Comparison of ENCODE assay signal across 26 cellular contexts in the genomic region with DNA sequence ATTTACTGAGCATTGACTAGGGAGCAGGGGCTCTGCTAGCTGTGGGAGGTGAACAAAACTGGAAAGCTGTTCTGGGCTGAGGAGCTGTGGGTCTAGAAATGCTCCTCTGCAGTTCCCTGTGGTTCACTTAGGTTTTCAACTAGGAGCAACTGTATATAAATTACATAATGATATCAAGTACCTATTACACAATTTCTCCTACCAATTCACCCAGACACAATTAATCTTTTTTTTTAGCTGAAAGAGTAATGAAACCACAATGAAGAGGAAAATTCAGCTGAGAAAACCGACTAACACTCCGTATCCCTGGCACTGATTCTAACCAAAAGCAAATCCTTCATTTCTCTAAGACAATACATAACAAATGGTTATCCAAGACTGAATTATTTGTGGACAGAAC. TPM values are rescaled to one million over a fixed set of nuclear protein-coding genes. Genes with fewer than 3 reads are reported as not detected.
"Had no signal": no experiment of that assay in that cellular context is flagged by ENCODE, and none has a peak within 500 bp of the region (broad histone marks: within the 10 kb centered on the region; RNA-seq: fewer than 3 reads in every experiment).

No MANE protein-coding gene starts in this region.

- H3K9me3 ChIP-seq: esophagus muscularis mucosa, gastrocnemius medialis, left lung, lower lobe of right lung, mucosa of descending colon had no signal

- H3K4me1 ChIP-seq: esophagus muscularis mucosa, gastrocnemius medialis, heart right ventricle, left lung, lower lobe of right lung had no signal

- FAIRE-seq: colon, endothelial cell of umbilical vein, islet of Langerhans, keratinocyte had no signal

- H3K36me3 Mint-ChIP-seq: mesothelial cell of epicardium, naive B cell had no signal

- H3K4me3 ChIP-seq: coronary artery, dorsolateral prefrontal cortex, esophagus muscularis mucosa, gastrocnemius medialis, heart right ventricle, left lung, lower lobe of right lung, mucosa of descending colon had no signal

- H3K27ac ChIP-seq: coronary artery, dorsolateral prefrontal cortex, esophagus muscularis mucosa, gastrocnemius medialis, heart right ventricle, left lung, lower lobe of right lung had no signal

- ATAC-seq: gastrocnemius medialis, heart right ventricle, left cardiac atrium, left lung, left ventricle myocardium superior, lower lobe of right lung, mucosa of descending colon had no signal

- H3K27me3 ChIP-seq: dorsolateral prefrontal cortex, esophagus muscularis mucosa, gastrocnemius medialis, heart right ventricle, left lung had no signal

- DNase-seq: dermis blood vessel endothelial cell; dorsolateral prefrontal cortex; effector CD4-positive, alpha-beta T cell; effector memory CD4-positive, alpha-beta T cell; foreskin fibroblast; foreskin melanocyte; gastrocnemius medialis; glutamatergic neuron; heart right ventricle; hippocampal formation; left cardiac atrium; left lung; left ventricle myocardium superior; lower lobe of right lung; mesenchymal stem cell; mucosa of descending colon; naive B cell had no signal

- H3K27ac Mint-ChIP-seq: mesothelial cell of epicardium, naive B cell had no signal

- H3K4me1 Mint-ChIP-seq: mesothelial cell of epicardium had no signal

- H3K4me3 Mint-ChIP-seq: mesothelial cell of epicardium, naive B cell had no signal

- H3K36me3 ChIP-seq: gastrocnemius medialis, heart right ventricle, left lung, lower lobe of right lung had no signal

RNA-seq across cellular contexts. Expression of a gene that starts 39.3 kb away (rescaled TPM):
- total RNA-seq: endothelial cell of umbilical vein, glomerular endothelial cell, lung microvascular endothelial cell had no signal
- polyA plus RNA-seq: endothelial cell of umbilical vein had no signal
